ENCODE assay signal across 43 cellular contexts in the genomic region with DNA sequence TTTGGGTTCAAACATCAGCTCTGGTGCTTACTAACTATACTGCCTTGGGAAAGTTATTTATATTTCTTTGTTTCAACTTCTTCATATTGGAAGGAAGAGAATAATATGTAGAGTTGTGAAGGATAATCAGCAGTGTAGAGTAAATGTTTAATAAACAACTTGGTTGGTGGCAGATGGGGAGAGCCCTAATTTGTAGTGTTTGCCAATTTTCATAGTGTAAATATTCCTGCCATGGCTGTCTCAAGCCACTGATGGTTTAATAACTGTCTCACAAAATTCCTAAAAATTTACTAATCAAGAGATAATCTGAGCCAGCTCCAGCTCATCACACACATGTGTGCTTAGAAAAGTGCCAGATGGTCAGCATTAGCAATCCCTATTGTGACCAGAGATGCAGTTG. TPM values are rescaled to one million over a fixed set of nuclear protein-coding genes. Genes with fewer than 3 reads are reported as not detected.
"Had no signal": no experiment of that assay in that cellular context is flagged by ENCODE, and none has a peak within 500 bp of the region (broad histone marks: within the 10 kb centered on the region; RNA-seq: fewer than 3 reads in every experiment).

A gene (plus strand): TSS at position 301 of the 400 bp plus-strand sequence. CDS start 2,824 bp downstream, outside the sequence.

- H3K4me1 Mint-ChIP-seq: activated naive CD4-positive, alpha-beta T cell treated with anti-CD3 and anti-CD28 coated beads, Interleukin-2, amount 10 ng/mL, durations not matched to agents 7 days and 5 days; activated naive CD4-positive, alpha-beta T cell treated with anti-CD3 and anti-CD28 coated beads, Interleukin-2, amount 50 U/mL, for 24 hours; activated naive CD8-positive, alpha-beta T cell treated with anti-CD3 and anti-CD28 coated beads for 36 hours; activated naive CD8-positive, alpha-beta T cell treated with anti-CD3 and anti-CD28 coated beads, Interleukin-2, amount 50 U/mL, for 24 hours; activated T-helper 17 cell treated with anti-CD3 and anti-CD28 coated beads, Interleukin-2, amount 50 U/mL, for 72 hours; brain; central memory CD8-positive, alpha-beta T cell had no signal

- H3K4me3 Mint-ChIP-seq: activated naive CD4-positive, alpha-beta T cell treated with anti-CD3 and anti-CD28 coated beads for 36 hours; activated naive CD4-positive, alpha-beta T cell treated with anti-CD3 and anti-CD28 coated beads, Interleukin-2, amount 10 ng/mL, durations not matched to agents 7 days and 5 days; activated naive CD4-positive, alpha-beta T cell treated with anti-CD3 and anti-CD28 coated beads, Interleukin-2, amount 50 U/mL, for 24 hours; activated naive CD8-positive, alpha-beta T cell; activated naive CD8-positive, alpha-beta T cell treated with anti-CD3 and anti-CD28 coated beads for 36 hours; activated naive CD8-positive, alpha-beta T cell treated with anti-CD3 and anti-CD28 coated beads, Interleukin-2, amount 10 ng/mL, durations not matched to agents 7 days and 5 days; activated naive CD8-positive, alpha-beta T cell treated with anti-CD3 and anti-CD28 coated beads, Interleukin-2, amount 50 U/mL, for 24 hours; activated T-cell treated with anti-CD3 and anti-CD28 coated beads, Interleukin-2, amount 50 U/mL, for 24 hours; activated T-cell treated with anti-CD3 and anti-CD28 coated beads, Interleukin-2, amount 50 U/mL, for 4 hours; activated T-cell treated with anti-CD3 and anti-CD28 coated beads, Interleukin-2, amount 50 U/mL, for 72 hours; activated T-helper 1 cell treated with anti-CD3 and anti-CD28 coated beads, Interleukin-12 subunit alpha, Interleukin-12 subunit beta, Interleukin-2, Interleukin-4 antibody, amounts not matched to agents 30 ng/mL and 10 ng/mL and 1 ng/mL, durations not matched to agents 14 hours and 24 hours and 36 hours; activated T-helper 17 cell treated with anti-CD3 and anti-CD28 coated beads, Interleukin-2, amount 50 U/mL, for 72 hours; brain; central memory CD8-positive, alpha-beta T cell had no signal

- H3K27ac Mint-ChIP-seq: activated naive CD4-positive, alpha-beta T cell treated with anti-CD3 and anti-CD28 coated beads for 36 hours; activated naive CD4-positive, alpha-beta T cell treated with anti-CD3 and anti-CD28 coated beads, Interleukin-2, amount 10 ng/mL, durations not matched to agents 7 days and 5 days; activated naive CD4-positive, alpha-beta T cell treated with anti-CD3 and anti-CD28 coated beads, Interleukin-2, amount 50 U/mL, for 24 hours; activated naive CD4-positive, alpha-beta T cell treated with anti-CD3 and anti-CD28 coated beads, Interleukin-2, amount 50 U/mL, for 72 hours; activated naive CD8-positive, alpha-beta T cell; activated naive CD8-positive, alpha-beta T cell treated with anti-CD3 and anti-CD28 coated beads for 36 hours; activated naive CD8-positive, alpha-beta T cell treated with anti-CD3 and anti-CD28 coated beads, Interleukin-2, amount 10 ng/mL, durations not matched to agents 7 days and 5 days; activated naive CD8-positive, alpha-beta T cell treated with anti-CD3 and anti-CD28 coated beads, Interleukin-2, amount 50 U/mL, for 24 hours; activated T-cell treated with anti-CD3 and anti-CD28 coated beads, Interleukin-2, amount 50 U/mL, for 24 hours; activated T-cell treated with anti-CD3 and anti-CD28 coated beads, Interleukin-2, amount 50 U/mL, for 72 hours; activated T-helper 1 cell treated with anti-CD3 and anti-CD28 coated beads, Interleukin-12 subunit alpha, Interleukin-12 subunit beta, Interleukin-2, Interleukin-4 antibody, amounts not matched to agents 30 ng/mL and 10 ng/mL and 1 ng/mL, durations not matched to agents 14 hours and 24 hours and 36 hours; activated T-helper 17 cell treated with anti-CD3 and anti-CD28 coated beads, Interleukin-2, amount 50 U/mL, for 72 hours; activated T-helper 2 cell treated with anti-CD3 and anti-CD28 coated beads, Interferon-gamma antibody, Interleukin-2, Interleukin-4, amounts not matched to agents 10 μg/mL and 5 μg/mL and 100 μg/mL, durations not matched to agents 14 hours and 24 hours and 36 hours; brain had no signal

- H3K4me3 ChIP-seq: adrenal gland, ascending aorta, body of pancreas, cardiac muscle cell had no signal

- H3K9me3 ChIP-seq: adrenal gland, ascending aorta, body of pancreas had no signal

- DNase-seq: activated effector memory CD4-positive, alpha-beta T cell treated with anti-CD3 and anti-CD28 coated beads, Interleukin-2, amount 50 U/mL, for 16 hours; activated effector memory CD4-positive, alpha-beta T cell treated with Interleukin-2 at 50 U/mL for 16 hours; activated gamma-delta T cell; activated gamma-delta T cell treated with Interleukin-2 at 50 U/mL for 16 hours; activated naive CD4-positive, alpha-beta T cell; activated naive CD4-positive, alpha-beta T cell treated with anti-CD3 and anti-CD28 coated beads for 36 hours; activated naive CD4-positive, alpha-beta T cell treated with anti-CD3 and anti-CD28 coated beads, Interleukin-2, amount 10 ng/mL, durations not matched to agents 7 days and 5 days; activated naive CD4-positive, alpha-beta T cell treated with anti-CD3 and anti-CD28 coated beads, Interleukin-2, amount 50 U/mL, for 16 hours; activated naive CD4-positive, alpha-beta T cell treated with Interleukin-2 at 50 U/mL for 16 hours; activated naive CD8-positive, alpha-beta T cell treated with anti-CD3 and anti-CD28 coated beads for 36 hours; activated naive CD8-positive, alpha-beta T cell treated with anti-CD3 and anti-CD28 coated beads, Interleukin-2, amount 10 ng/mL, durations not matched to agents 7 days and 5 days; activated naive CD8-positive, alpha-beta T cell treated with anti-CD3 and anti-CD28 coated beads, Interleukin-2, amount 50 U/mL, for 24 hours; activated T-cell treated with anti-CD3 and anti-CD28 coated beads, Interleukin-2, amount 50 U/mL, for 1 hour; activated T-cell treated with anti-CD3 and anti-CD28 coated beads, Interleukin-2, amount 50 U/mL, for 24 hours; activated T-cell treated with anti-CD3 and anti-CD28 coated beads, Interleukin-2, amount 50 U/mL, for 4 hours; activated T-cell treated with anti-CD3 and anti-CD28 coated beads, Interleukin-2, amount 50 U/mL, for 48 hours; activated T-cell treated with anti-CD3 and anti-CD28 coated beads, Interleukin-2, amount 50 U/mL, for 72 hours; adrenal gland; amniotic stem cell; amygdala; anterior cingulate cortex; aorta; body of pancreas; brain microvascular endothelial cell; caudate nucleus; central memory CD4-positive, alpha-beta T cell; cerebellar nuclear complex had no signal

- H3K36me3 Mint-ChIP-seq: activated naive CD4-positive, alpha-beta T cell treated with anti-CD3 and anti-CD28 coated beads, Interleukin-2, amount 10 ng/mL, durations not matched to agents 7 days and 5 days; activated naive CD4-positive, alpha-beta T cell treated with anti-CD3 and anti-CD28 coated beads, Interleukin-2, amount 50 U/mL, for 24 hours; activated naive CD4-positive, alpha-beta T cell treated with anti-CD3 and anti-CD28 coated beads, Interleukin-2, amount 50 U/mL, for 72 hours; activated naive CD8-positive, alpha-beta T cell; activated naive CD8-positive, alpha-beta T cell treated with anti-CD3 and anti-CD28 coated beads for 36 hours; activated naive CD8-positive, alpha-beta T cell treated with anti-CD3 and anti-CD28 coated beads, Interleukin-2, amount 10 ng/mL, durations not matched to agents 7 days and 5 days; brain had no signal

- H3K9me3 Mint-ChIP-seq: activated naive CD4-positive, alpha-beta T cell treated with anti-CD3 and anti-CD28 coated beads for 36 hours; activated naive CD4-positive, alpha-beta T cell treated with anti-CD3 and anti-CD28 coated beads, Interleukin-2, amount 10 ng/mL, durations not matched to agents 7 days and 5 days; activated naive CD4-positive, alpha-beta T cell treated with anti-CD3 and anti-CD28 coated beads, Interleukin-2, amount 50 U/mL, for 24 hours; activated naive CD4-positive, alpha-beta T cell treated with anti-CD3 and anti-CD28 coated beads, Interleukin-2, amount 50 U/mL, for 72 hours; activated naive CD8-positive, alpha-beta T cell treated with anti-CD3 and anti-CD28 coated beads for 36 hours; activated naive CD8-positive, alpha-beta T cell treated with anti-CD3 and anti-CD28 coated beads, Interleukin-2, amount 10 ng/mL, durations not matched to agents 7 days and 5 days; activated naive CD8-positive, alpha-beta T cell treated with anti-CD3 and anti-CD28 coated beads, Interleukin-2, amount 50 U/mL, for 24 hours; activated T-cell treated with anti-CD3 and anti-CD28 coated beads, Interleukin-2, amount 50 U/mL, for 24 hours; activated T-cell treated with anti-CD3 and anti-CD28 coated beads, Interleukin-2, amount 50 U/mL, for 4 hours; activated T-cell treated with anti-CD3 and anti-CD28 coated beads, Interleukin-2, amount 50 U/mL, for 72 hours; activated T-helper 1 cell treated with anti-CD3 and anti-CD28 coated beads, Interleukin-12 subunit alpha, Interleukin-12 subunit beta, Interleukin-2, Interleukin-4 antibody, amounts not matched to agents 30 ng/mL and 10 ng/mL and 1 ng/mL, durations not matched to agents 14 hours and 24 hours and 36 hours; activated T-helper 17 cell treated with anti-CD3 and anti-CD28 coated beads, Interleukin-2, amount 50 U/mL, for 72 hours; activated T-helper 2 cell treated with anti-CD3 and anti-CD28 coated beads, Interferon-gamma antibody, Interleukin-2, Interleukin-4, amounts not matched to agents 10 μg/mL and 5 μg/mL and 100 μg/mL, durations not matched to agents 14 hours and 24 hours and 36 hours; brain; central memory CD8-positive, alpha-beta T cell had no signal

- H3K4me1 ChIP-seq: adrenal gland, ascending aorta, body of pancreas had no signal

- H3K27ac ChIP-seq: adrenal gland, ascending aorta, body of pancreas, brain microvascular endothelial cell, cardiac muscle cell had no signal

- H3K27me3 ChIP-seq: adrenal gland, ascending aorta, body of pancreas, brain microvascular endothelial cell, cardiac muscle cell had no signal

- H3K36me3 ChIP-seq: adrenal gland, ascending aorta, brain microvascular endothelial cell, cardiac muscle cell had no signal

RNA-seq across cellular contexts. Expression of the gene that starts here (rescaled TPM):
- total RNA-seq: activated naive CD4-positive, alpha-beta T cell treated with anti-CD3 and anti-CD28 coated beads for 36 hours; activated naive CD4-positive, alpha-beta T cell treated with anti-CD3 and anti-CD28 coated beads, Interleukin-2, amount 50 U/mL, for 72 hours; activated naive CD8-positive, alpha-beta T cell treated with anti-CD3 and anti-CD28 coated beads for 36 hours; activated naive CD8-positive, alpha-beta T cell treated with anti-CD3 and anti-CD28 coated beads, Interleukin-2, amount 10 ng/mL, durations not matched to agents 7 days and 5 days; activated T-cell treated with anti-CD3 and anti-CD28 coated beads, Interleukin-2, amount 50 U/mL, for 4 hours; activated T-cell treated with anti-CD3 and anti-CD28 coated beads, Interleukin-2, amount 50 U/mL, for 72 hours; activated T-helper 1 cell treated with anti-CD3 and anti-CD28 coated beads, Interleukin-12 subunit alpha, Interleukin-12 subunit beta, Interleukin-2, Interleukin-4 antibody, amounts not matched to agents 30 ng/mL and 10 ng/mL and 1 ng/mL, durations not matched to agents 14 hours and 24 hours and 36 hours; activated T-helper 17 cell treated with anti-CD3 and anti-CD28 coated beads, Interleukin-2, amount 50 U/mL, for 72 hours; activated T-helper 2 cell treated with anti-CD3 and anti-CD28 coated beads, Interferon-gamma antibody, Interleukin-2, Interleukin-4, amounts not matched to agents 10 μg/mL and 5 μg/mL and 100 μg/mL, durations not matched to agents 14 hours and 24 hours and 36 hours; adrenal gland; aorta; ascending aorta; astrocyte; body of pancreas; bronchial epithelial cell; cardiac muscle cell; cardiac septum; cerebellum; chondrocyte had no signal
- polyA plus RNA-seq: adipose tissue, adrenal gland, aorta had no signal
